21 cellular contexts compared by ENCODE assay signal in genomic region chr13:95025116-95025515, GRCh38.
"Had no signal": no experiment of that assay in that cellular context is flagged by ENCODE, and none has a peak within 500 bp of the region (broad histone marks: within the 10 kb centered on the region; RNA-seq: fewer than 3 reads in every experiment).

No MANE protein-coding gene starts in this region.

- DNase-seq: Karpas-422, KG1, MG63, NCI-H1092, NCI-H1105 treated with DMSO at 0.1 percent for 48 hours, NCI-H1417 treated with DMSO at 0.1 percent for 48 hours, NCI-H187, NCI-H2029, NCI-H2081 treated with DMSO at 0.1 percent for 48 hours, NCI-H2171, NCI-H226, NCI-H446, NCI-H510A, NCI-H524 treated with DMSO at 0.1 percent for 48 hours, NCI-H69, NCI-H774, SHP77 treated with DMSO at 0.1 percent for 48 hours had no signal

- H3K9me3 ChIP-seq: MG63, SJSA1 had no signal

- H3K27me3 ChIP-seq: MG63, SJSA1 had no signal

- H3K4me3 ChIP-seq: MG63, SJSA1, SK-N-MC had no signal

- ATAC-seq: Panc1, Right ventricle myocardium inferior had no signal

- H3K36me3 ChIP-seq: SJSA1 had no signal

- H3K27ac ChIP-seq: SJSA1, SK-N-MC had no signal
